ENCODE assay signal across 2 cellular contexts in the genomic region with DNA sequence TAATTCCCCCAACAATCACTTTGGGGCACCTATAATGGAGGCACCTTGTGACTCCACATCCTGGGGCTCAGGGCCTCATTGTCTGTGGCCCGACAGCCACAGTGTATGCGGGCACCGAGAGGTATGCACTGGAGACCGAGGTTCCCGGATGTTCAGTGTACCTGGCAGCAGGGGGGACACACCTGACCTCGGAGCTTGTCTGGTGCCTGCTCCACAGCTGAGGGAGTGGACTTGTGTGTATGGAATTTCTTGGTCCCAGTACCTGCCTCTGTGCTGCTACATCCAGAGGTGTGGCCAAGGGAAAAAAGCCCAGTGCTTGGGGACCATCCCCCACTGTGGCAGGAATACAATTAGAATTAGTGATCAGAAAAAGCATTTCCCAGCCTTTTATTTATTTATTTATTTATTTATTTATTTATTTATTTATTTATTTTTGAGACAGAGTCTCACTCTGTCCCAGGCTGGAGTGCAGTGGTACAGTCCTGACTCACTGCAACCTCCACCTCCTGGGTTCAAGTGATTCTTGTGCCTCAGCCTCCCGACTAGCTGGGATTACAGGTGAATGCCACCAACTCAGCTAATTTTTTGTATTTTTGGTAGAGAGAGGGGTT.
TF ChIP-seq lines count a peak whose summit lies in the region.

No MANE protein-coding gene starts in this region.

TF ChIP-seq in H1, 55 proteins besides CTCF, POLR2A, EP300 and RAD21:
- TF ChIP-seq TBP (IDR thresholded peaks at IDR 0.05; ENCODE audit: low read depth, low read length), result no peak
- no peak for TF ChIP-seq HDAC2 (IDR thresholded peaks at IDR 0.05; ENCODE audit: borderline replicate concordance in 1 of 2, low read depth in 2 of 2, low read length in 2 of 2)
- TF ChIP-seq RBBP5 (IDR thresholded peaks at IDR 0.05; ENCODE audit: borderline replicate concordance, low read depth, low read length), result no peak
- no peak for TF ChIP-seq NANOG (IDR thresholded peaks at IDR 0.05; ENCODE audit: insufficient read depth, low read depth, low read length, poor library complexity, severe bottlenecking)
- no peak for TF ChIP-seq SUZ12 (IDR thresholded peaks at IDR 0.05; ENCODE audit: low read length)
- TF ChIP-seq EGR1 (IDR thresholded peaks at IDR 0.05; ENCODE audit: borderline replicate concordance, low read depth, low read length), result no peak

TF ChIP-seq in neural cell, 6 proteins besides CTCF, POLR2A, EP300 and RAD21:
- TF ChIP-seq REST (IDR thresholded peaks at IDR 0.05; ENCODE audit: borderline replicate concordance) (no peak), POLR2AphosphoS5 (IDR thresholded peaks at IDR 0.05) (no peak), SMC3 (conservative IDR thresholded peaks at IDR 0.05; ENCODE audit: poor library complexity) (no peak), EZH2 (IDR thresholded peaks at IDR 0.05; ENCODE audit: borderline replicate concordance, insufficient read depth, low read length, poor library complexity, severe bottlenecking) (no peak), TAF1 (IDR thresholded peaks at IDR 0.05; ENCODE audit: low read depth) (no peak), MXI1 (conservative IDR thresholded peaks at IDR 0.05; ENCODE audit: poor library complexity, severe bottlenecking) (no peak)
